Comparison of ENCODE assay signal across 17 cellular contexts in the genomic region with DNA sequence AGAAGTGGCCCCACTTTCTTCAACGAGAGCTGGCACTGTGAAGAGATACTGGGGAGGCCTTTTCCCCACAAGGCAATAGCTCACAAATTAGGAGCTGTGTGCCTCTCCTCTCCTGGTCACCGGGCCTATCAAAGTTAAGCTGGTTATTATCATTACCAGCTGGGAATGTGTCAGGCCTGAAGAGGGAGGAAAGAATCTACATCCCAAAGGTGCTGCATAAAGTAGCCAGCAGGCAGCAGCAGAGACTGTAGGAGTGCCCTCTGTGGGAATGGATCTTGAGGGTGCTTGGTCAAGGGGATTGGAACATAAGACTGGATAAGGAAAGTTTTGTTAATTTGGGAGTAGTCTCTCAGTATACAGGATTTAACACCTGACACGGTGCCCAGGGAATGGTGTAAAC. TPM values are rescaled to one million over a fixed set of nuclear protein-coding genes. Genes with fewer than 3 reads are reported as not detected.
DNase-seq lines count a peak whose midpoint lies in the region; TF ChIP-seq lines count a peak whose summit lies in the region.
"Had no signal": no experiment of that assay in that cellular context is flagged by ENCODE, and none has a peak within 500 bp of the region (broad histone marks: within the 10 kb centered on the region; RNA-seq: fewer than 3 reads in every experiment).

No MANE protein-coding gene starts in this region.

- TF ChIP-seq CTCF in H9 (conservative IDR thresholded peaks at IDR 0.05) (peak; percentile 66), WI38 (IDR thresholded peaks at IDR 0.05; ENCODE audit: low read depth, low read length) (peak; percentile 22; the same call in 1 of the 2 replicates)

- no peak overlapping the region for H3T11ph ChIP-seq in H9 (ENCODE audit: low read length)

- DNase-seq in AG08396 (ENCODE audit: low spot score) (peak; percentile 23), H9 (peak; percentile 48), iPS DF 19.7 (ENCODE audit: low read depth, low spot score) (peak; percentile 33), T1000 (lab: John Stamatoyannopoulos, UW) (no peak), superior temporal gyrus (ENCODE audit: extremely low spot score) (no peak)
- no peak for DNase-seq in activated CD8-positive, alpha-beta memory T cell treated with anti-CD3 and anti-CD28 coated beads, Interleukin-2, amount 50 U/mL, for 48 hours
- DNase-seq in activated CD4-positive, CD25-positive, alpha-beta regulatory T cell (lab: John Stamatoyannopoulos, UW), result no peak
- DNase-seq: activated CD4-positive, alpha-beta memory T cell treated with anti-CD3 and anti-CD28 coated beads, Interleukin-2, amount 10 ng/mL, durations not matched to agents 7 days and 5 days; midbrain; MV-4-11; NCI-H2029; NCI-H524 treated with DMSO at 0.1 percent for 48 hours had no signal

- H4K5ac ChIP-seq in H9 (ENCODE audit: insufficient read length, low read depth, low read length), result no peak overlapping the region

- no peak overlapping the region for H2BK20ac ChIP-seq in H9 (ENCODE audit: low read depth, low read length, poor library complexity, severe bottlenecking)

- H3K4me1 ChIP-seq in H9 (ENCODE audit: insufficient read depth, low read length), result no peaks in the 10 kb centered on the region
- H3K4me1 ChIP-seq: vagina had no signal

- no peaks in the 10 kb centered on the region for H3K9me3 ChIP-seq in H9 (ENCODE audit: control insufficient read depth, low read depth, low read length)
- H3K9me3 ChIP-seq: vagina had no signal

- H4K91ac ChIP-seq in H9 (ENCODE audit: insufficient read length, low read depth, low read length), result no peak overlapping the region

- H3K23me2 ChIP-seq in H9 (ENCODE audit: insufficient read length, low read depth, low read length, poor library complexity, severe bottlenecking), result no peaks in the 10 kb centered on the region

- no peak overlapping the region for H3K4me3 ChIP-seq in WI38 (ENCODE audit: low read depth, low read length)
- H3K4me3 ChIP-seq: vagina had no signal

- H3K23ac ChIP-seq in H9 (ENCODE audit: insufficient read length, low read depth, low read length), result no peak overlapping the region

- H2AFZ ChIP-seq in H9 (ENCODE audit: low read length), result no peak overlapping the region

- H3K4me3 Mint-ChIP-seq in H9, result no peak overlapping the region
- H3K4me3 Mint-ChIP-seq: activated CD4-positive, alpha-beta memory T cell treated with anti-CD3 and anti-CD28 coated beads, Interleukin-2, amount 10 ng/mL, durations not matched to agents 7 days and 5 days; B cell had no signal

- no peak overlapping the region for H3K27ac ChIP-seq in H9 (ENCODE audit: insufficient read length, low read depth, low read length)
- H3K27ac ChIP-seq: vagina had no signal

- no peaks in the 10 kb centered on the region for H3K79me2 ChIP-seq in H9 (ENCODE audit: insufficient read depth, low read length)

- H3K27ac Mint-ChIP-seq in H9, result no peak overlapping the region
- H3K27ac Mint-ChIP-seq: activated CD4-positive, alpha-beta memory T cell treated with anti-CD3 and anti-CD28 coated beads, Interleukin-2, amount 10 ng/mL, durations not matched to agents 7 days and 5 days; B cell had no signal

- H3K9ac ChIP-seq in H9 (ENCODE audit: extremely low read depth, insufficient read length, low read length), result no peak overlapping the region

- no peaks in the 10 kb centered on the region for H3K36me3 Mint-ChIP-seq in H9 (ENCODE audit: insufficient read depth in 1 of 3, low read depth in 3 of 3)

- H4K8ac ChIP-seq in H9 (replicated peaks; ENCODE audit: insufficient read length, low read depth, low read length), result no peak overlapping the region

- no peak overlapping the region for H2BK120ac ChIP-seq in H9 (ENCODE audit: low read depth, low read length, poor library complexity, severe bottlenecking)

- H3K9me3 Mint-ChIP-seq in H9, result no peaks in the 10 kb centered on the region; a peak in 1 of 5 replicates

- H2BK5ac ChIP-seq in H9 (ENCODE audit: insufficient read length, low read length), result no peak overlapping the region

- H3K56ac ChIP-seq in H9 (ENCODE audit: insufficient read length, low read depth, low read length), result no peak overlapping the region

- no peaks in the 10 kb centered on the region for H3K79me1 ChIP-seq in H9 (ENCODE audit: insufficient read depth, low read depth, low read length, poor library complexity, severe bottlenecking)

- H4K20me1 ChIP-seq in H9 (ENCODE audit: control insufficient read depth, insufficient read depth, insufficient read length), result no peaks in the 10 kb centered on the region

- no peak overlapping the region for H2AK5ac ChIP-seq in H9 (ENCODE audit: insufficient read length, low read length)

- H3K27me3 ChIP-seq in H9 (ENCODE audit: insufficient read depth, low read length), result no peaks in the 10 kb centered on the region
- H3K27me3 ChIP-seq: vagina had no signal

- H3K27me3 Mint-ChIP-seq in H9 (ENCODE audit: low read depth), result no peaks in the 10 kb centered on the region
- H3K27me3 Mint-ChIP-seq: activated CD4-positive, alpha-beta memory T cell treated with anti-CD3 and anti-CD28 coated beads, Interleukin-2, amount 10 ng/mL, durations not matched to agents 7 days and 5 days; B cell had no signal

- peaks cover 8 to 11% of the 10 kb centered on the region in 2 experiments for H3K4me1 Mint-ChIP-seq in H9
- H3K4me1 Mint-ChIP-seq: activated CD4-positive, alpha-beta memory T cell treated with anti-CD3 and anti-CD28 coated beads, Interleukin-2, amount 10 ng/mL, durations not matched to agents 7 days and 5 days had no signal

- H2BK15ac ChIP-seq in H9 (ENCODE audit: low read depth, low read length), result no peak overlapping the region

- no peak overlapping the region for H3K14ac ChIP-seq in H9 (ENCODE audit: insufficient read depth, low read length)

- WGBS in H9 (ENCODE audit: extremely low coverage, insufficient read length, low lambda C conversion rate), result no CpG with 5 or more reads among the region's 3 CpGs

- no peak overlapping the region for H3K4ac ChIP-seq in H9 (ENCODE audit: low read depth, low read length)

- no peak overlapping the region for H3K4me2 ChIP-seq in H9 (ENCODE audit: insufficient read depth, insufficient read length, low read length)

- H3K18ac ChIP-seq in H9 (ENCODE audit: insufficient read length, low read depth, low read length), result no peak overlapping the region

- H2BK12ac ChIP-seq in H9 (ENCODE audit: insufficient read length, low read depth, low read length), result no peak overlapping the region

RNA-seq across cellular contexts. Expression of a gene that starts 9.1 kb away (rescaled TPM):
- not detected in 2 replicates for total RNA-seq in H9 (2021)
- total RNA-seq: activated CD4-positive, alpha-beta memory T cell treated with anti-CD3 and anti-CD28 coated beads, Interleukin-2, amount 10 ng/mL, durations not matched to agents 7 days and 5 days; B cell; kidney epithelial cell; subcutaneous adipose tissue had no signal

Comparison
In these comparisons a context has a peak if more than half of its experiments do, and no peak if none do; other contexts are left out.
1. DNase-seq: peak in AG08396 (single experiment), H9 (single experiment) and iPS DF 19.7 (single experiment); none in activated CD8-positive, alpha-beta memory T cell treated with anti-CD3 and anti-CD28 coated beads, Interleukin-2, amount 50 U/mL, for 48 hours (single experiment), activated CD4-positive, CD25-positive, alpha-beta regulatory T cell (0 of 4), T1000 (single experiment) and superior temporal gyrus (single experiment).